In genomic region chr22:17348464-17349103, GRCh38 we compare ENCODE assay signal across 21 cellular contexts. TPM values are rescaled to one million over a fixed set of nuclear protein-coding genes. Genes with fewer than 3 reads are reported as not detected.
DNase-seq lines count a peak whose midpoint lies in the region; ATAC-seq, FAIRE-seq and TF ChIP-seq lines count a peak whose summit lies in the region.
"Had no signal": no experiment of that assay in that cellular context is flagged by ENCODE, and none has a peak within 500 bp of the region (broad histone marks: within the 10 kb centered on the region; RNA-seq: fewer than 3 reads in every experiment).

No MANE protein-coding gene starts in this region.

- no peaks in the 10 kb centered on the region for H3K36me3 Mint-ChIP-seq in WTC11
- H3K36me3 Mint-ChIP-seq: CD14-positive monocyte had no signal

- H3K27ac ChIP-seq in A549 (no peak overlapping the region), DND-41 (ENCODE audit: low read length) (no peak overlapping the region), right lobe of liver (peak overlapping the region in 1 of 3 donors; percentile 43), esophagus muscularis mucosa (replicated peaks in 1 of 4) (no peak overlapping the region)

- H3K9me3 Mint-ChIP-seq in WTC11: no peaks in the 10 kb centered on the region; the same call in 1 of the 2 replicates
- H3K9me3 Mint-ChIP-seq: H9 had no signal

- H3K4me1 ChIP-seq in A549: no peaks in the 10 kb centered on the region
- H3K4me1 ChIP-seq in DND-41 (ENCODE audit: insufficient read depth, low read length): no peaks in the 10 kb centered on the region
- H3K4me1 ChIP-seq in right lobe of liver: peaks cover 0 to 22% (median 8%) of the 10 kb centered on the region in 4 donors
- H3K4me1 ChIP-seq in esophagus muscularis mucosa: no peaks in the 10 kb centered on the region

- H3K27me3 Mint-ChIP-seq in WTC11 (ENCODE audit: low read depth): no peaks in the 10 kb centered on the region

- 44% methylated on average over 14 of the region's 14 CpGs for WGBS in A549 (ENCODE audit: missing lambda C conversion rate)
- 49% methylated on average over 14 of the region's 14 CpGs for WGBS in right lobe of liver (ENCODE audit: insufficient coverage, low coverage, low lambda C conversion rate, missing lambda C conversion rate)
- WGBS in esophagus muscularis mucosa: 81% methylated on average over 14 of the region's 14 CpGs

- H3K4me1 Mint-ChIP-seq in WTC11: peaks cover 7% of the 10 kb centered on the region
- H3K4me1 Mint-ChIP-seq: CD14-positive monocyte had no signal

- H3K36me3 ChIP-seq in DND-41 (ENCODE audit: insufficient read depth, low read length) (no peaks in the 10 kb centered on the region), right lobe of liver (no peaks in the 10 kb centered on the region), esophagus muscularis mucosa (no peaks in the 10 kb centered on the region)

- H3K27ac Mint-ChIP-seq in WTC11: no peak overlapping the region

- H3K9ac ChIP-seq in DND-41 (ENCODE audit: low read depth, low read length): no peak overlapping the region

- TF ChIP-seq CTCF in A549 (IDR thresholded peaks at IDR 0.05) (no peak), DND-41 (IDR thresholded peaks at IDR 0.05; ENCODE audit: borderline replicate concordance, extremely low read depth, low read length, poor library complexity, severe bottlenecking) (no peak), right lobe of liver (IDR thresholded peaks at IDR 0.05) (no peak), WTC11 (IDR thresholded peaks at IDR 0.05) (no peak), esophagus muscularis mucosa (IDR thresholded peaks at IDR 0.05) (no peak)

- no peaks in the 10 kb centered on the region for H3K9me3 ChIP-seq in A549
- no peaks in the 10 kb centered on the region for H3K9me3 ChIP-seq in DND-41 (ENCODE audit: insufficient read depth, low read length, severe bottlenecking)
- H3K9me3 ChIP-seq in right lobe of liver: no peaks in the 10 kb centered on the region
- no peaks in the 10 kb centered on the region for H3K9me3 ChIP-seq in esophagus muscularis mucosa

- POLR2A ChIA-PET in A549 (lab: Yijun Ruan, JAX) (no interaction called here), WTC11 (lab: Charles Lee) (interaction anchor here (0.6 kb wide), 1 partner anchor 179 kb away, joined by 3 read pairs; no protein-coding TSS in a partner anchor)

- H3K4me2 ChIP-seq in A549 (peak overlapping the region; percentile 57), DND-41 (ENCODE audit: insufficient read depth, low read length) (no peak overlapping the region)

- no peak for TF ChIP-seq RAD21 in A549 (conservative IDR thresholded peaks at IDR 0.05 in 1 of 2, IDR thresholded peaks at IDR 0.05 in 1 of 2)

- no peak for TF ChIP-seq POLR2A in A549 (IDR thresholded peaks at IDR 0.05; ENCODE audit: low read length)
- TF ChIP-seq POLR2A in right lobe of liver (IDR thresholded peaks at IDR 0.05): no peak
- no peak for TF ChIP-seq POLR2A in esophagus muscularis mucosa (IDR thresholded peaks at IDR 0.05; ENCODE audit: low read depth)

- no peak overlapping the region for H3K4me3 Mint-ChIP-seq in WTC11
- H3K4me3 Mint-ChIP-seq: CD14-positive monocyte, H9 had no signal

- DNase-seq in A549 (ENCODE audit: low read depth in 1 of 2, low spot score in 1 of 2): no peak
- DNase-seq in DND-41: no peak
- DNase-seq in NCI-H69 (lab: John Stamatoyannopoulos, UW): peak; percentile 38
- DNase-seq in right lobe of liver: peak in 1 of 3 donors; percentile 57
- no peak for DNase-seq in WTC11 (ENCODE audit: low spot score)
- no peak for DNase-seq in esophagus muscularis mucosa (ENCODE audit: extremely low spot score)
- DNase-seq: AML-193, DMS79, H9, IMR-90, Kasumi-1, NCI-H1105 treated with DMSO at 0.1 percent for 48 hours, NCI-H187, NCI-H2171, NCI-H446, NCI-H774 had no signal

- no peaks in the 10 kb centered on the region for H3K79me2 ChIP-seq in DND-41 (ENCODE audit: insufficient read depth, low read length)

- ATAC-seq in A549: peak; percentile 54; a peak in 3 of 6 replicates
- 0 out of 3 replicates have a peak, but pooled peaks have one; percentile 39 for ATAC-seq in DND-41 (ENCODE audit: insufficient read depth, low read depth)
- peak in 3 of 4 donors; percentile 29 to 44 (median 41) for ATAC-seq in right lobe of liver
- ATAC-seq in HG02610 (IDR thresholded peaks at IDR 0.05; ENCODE audit: unreplicated experiment): no peak
- ATAC-seq in WTC11: no peak
- no peak for ATAC-seq in GM21786 (IDR thresholded peaks at IDR 0.05; ENCODE audit: unreplicated experiment)
- ATAC-seq: Panc1 had no signal

- intact Hi-C loops in right lobe of liver (cut with DNase I) (no loop called here), esophagus muscularis mucosa (cut with DNase I) (no loop called here)

- FAIRE-seq in A549 (lab: Jason Lieb, UNC): no peak
- FAIRE-seq: G401.6 had no signal

- CTCF ChIA-PET in A549 (lab: Yijun Ruan, JAX): interaction anchor here (1.0 kb wide), 1 partner anchor 11 kb away, joined by 3 read pairs; no protein-coding TSS in a partner anchor
- CTCF ChIA-PET in WTC11 (lab: Charles Lee): interaction anchor here (1.0 to 2.2 kb wide), 5 partner anchors 80 to 177 kb away, joined by 3 to 7 read pairs (median 3); no protein-coding TSS in a partner anchor

- no peak overlapping the region for H2AFZ ChIP-seq in DND-41 (ENCODE audit: low read depth, low read length)

- no peaks in the 10 kb centered on the region for H3K27me3 ChIP-seq in DND-41 (ENCODE audit: insufficient read depth, low read length, poor library complexity)
- H3K27me3 ChIP-seq in right lobe of liver: no peaks in the 10 kb centered on the region
- H3K27me3 ChIP-seq in esophagus muscularis mucosa: peaks cover 0 to 31% (median 0%) of the 10 kb centered on the region in 4 donors

- TF ChIP-seq EP300 in A549 (IDR thresholded peaks at IDR 0.05) (no peak), esophagus muscularis mucosa (IDR thresholded peaks at IDR 0.05) (no peak)

- H3K4me3 ChIP-seq in A549 (no peak overlapping the region), DND-41 (ENCODE audit: low read depth in 1 of 2, low read length in 2 of 2) (no peak overlapping the region), right lobe of liver (no peak overlapping the region), esophagus muscularis mucosa (no peak overlapping the region)

- H4K20me1 ChIP-seq in DND-41 (ENCODE audit: insufficient read depth, low read length): no peaks in the 10 kb centered on the region

TF ChIP-seq in A549, 52 proteins besides CTCF, POLR2A, EP300 and RAD21 (continues in another document):
- TF ChIP-seq NFE2L2 (conservative IDR thresholded peaks at IDR 0.05; ENCODE audit: low read length) (no peak), FOSB (CRISPR knock-in tag; IDR thresholded peaks at IDR 0.05) (no peak), USF2 (IDR thresholded peaks at IDR 0.05) (no peak), ZC3H11A (IDR thresholded peaks at IDR 0.05) (no peak), SREBF2 (IDR thresholded peaks at IDR 0.05) (no peak), CHD2 (IDR thresholded peaks at IDR 0.05; ENCODE audit: low read length, partially characterized antibody) (no peak), ESRRA (IDR thresholded peaks at IDR 0.05; ENCODE audit: borderline replicate concordance, low read length) (no peak), FOXS1 (CRISPR knock-in tag; IDR thresholded peaks at IDR 0.05) (no peak), RNF2 (IDR thresholded peaks at IDR 0.05; ENCODE audit: borderline replicate concordance, low read depth) (no peak), HOXB5 (CRISPR knock-in tag; IDR thresholded peaks at IDR 0.05) (no peak)

TF ChIP-seq in WTC11, 78 proteins besides CTCF, POLR2A, EP300 and RAD21 (continues in another document):
- TF ChIP-seq NR1H2 (CRISPR knock-in tag; IDR thresholded peaks at IDR 0.05) (no peak), CDX4 (CRISPR knock-in tag; IDR thresholded peaks at IDR 0.05; ENCODE audit: borderline replicate concordance) (no peak), GRHL2 (CRISPR knock-in tag; IDR thresholded peaks at IDR 0.05; ENCODE audit: insufficient replicate concordance, severe bottlenecking) (no peak), AFF4 (CRISPR knock-in tag; IDR thresholded peaks at IDR 0.05; ENCODE audit: borderline replicate concordance) (no peak)

RNA-seq across cellular contexts. Expression of gene CECR2, which starts 20.7 kb away (rescaled TPM):
- polyA plus RNA-seq in A549 (2011; rRNA removed) (0.01 and 0.05 TPM in 2 replicates), A549 (2017; fragmentation: RNase III; extraction: RNeasy Plus Mini Kit Qiagen cat#74134 plus additional on column Dnase treatment) (0.01 to 0.06 TPM (median 0.03 TPM) in 3 replicates)
- polyA plus RNA-seq in A549 (2012; cell fraction: cytosol; rRNA removed): 0.01 and 0.03 TPM in 2 replicates
- polyA plus RNA-seq in A549 (2012; cell fraction: nucleus; rRNA removed): 0.01 TPM in 2 replicates
- polyA minus RNA-seq in A549 (2011; rRNA and poly(A)+ RNA removed): 0.08 and 0.10 TPM in 2 replicates
- total RNA-seq in right lobe of liver (10 to 100 TPM in 3 of 6 experiments, 1 to 10 TPM in 3; 4.9 to 12.3 (median 10.0) TPM), WTC11 (2021) (110 to 111 TPM (median 110 TPM) in 3 replicates), esophagus muscularis mucosa (1 to 10 TPM; 1.1 to 2.1 (median 1.3) TPM)
- total RNA-seq: IMR-90 had no signal

Comparison
In these comparisons a context has a peak if more than half of its experiments do, and no peak if none do; other contexts are left out.
1. ATAC-seq: peak in A549 (2 of 2), DND-41 (single experiment) and right lobe of liver (3 of 4); none in HG02610 (single experiment), WTC11 (single experiment) and GM21786 (single experiment).